22 cellular contexts compared by ENCODE assay signal in genomic region chr21:35953570-35953969, GRCh38.
DNase-seq lines count a peak whose midpoint lies in the region; ATAC-seq and TF ChIP-seq lines count a peak whose summit lies in the region.
"Had no signal": no experiment of that assay in that cellular context is flagged by ENCODE, and none has a peak within 500 bp of the region (broad histone marks: within the 10 kb centered on the region; RNA-seq: fewer than 3 reads in every experiment).

No MANE protein-coding gene starts in this region.

- H3K4me1 ChIP-seq in body of pancreas (peaks cover 8% of the 10 kb centered on the region), prostate gland (replicated peaks) (no peaks in the 10 kb centered on the region), mammary epithelial cell (ENCODE audit: insufficient read depth, low read length) (no peaks in the 10 kb centered on the region)
- H3K4me1 ChIP-seq: tibial artery had no signal

- no TSS peak for BruUV-seq in mammary epithelial cell (replicated peaks; lab: Mats Ljungman, UMichigan)

- H3K27ac ChIP-seq in body of pancreas (peak overlapping the region in 2 of 4 donors; percentile 27 to 68), prostate gland (peak overlapping the region; percentile 14 to 47), mammary epithelial cell (ENCODE audit: insufficient read depth, low read depth, low read length) (no peak overlapping the region)
- H3K27ac ChIP-seq: 22Rv1, SJCRH30, tibial artery, WERI-Rb-1 had no signal

- TF ChIP-seq CTCF in body of pancreas (IDR thresholded peaks at IDR 0.05) (no peak), prostate gland (IDR thresholded peaks at IDR 0.05) (no peak), mammary epithelial cell (conservative IDR thresholded peaks at IDR 0.05 in 1 of 2, IDR thresholded peaks at IDR 0.05 in 1 of 2; ENCODE audit: extremely low read depth in 1 of 2, insufficient read depth in 1 of 2, low read depth in 1 of 2, low read length in 2 of 2) (no peak)

- no peak overlapping the region for H3K4me3 ChIP-seq in body of pancreas
- H3K4me3 ChIP-seq in prostate gland, result no peak overlapping the region
- H3K4me3 ChIP-seq in mammary epithelial cell (replicated peaks in 1 of 3; ENCODE audit: insufficient read depth in 1 of 3, low read depth in 2 of 3, low read length in 3 of 3), result no peak overlapping the region
- H3K4me3 ChIP-seq: SJCRH30, tibial artery had no signal

- dilution Hi-C loops in mammary epithelial cell (cut with HindIII; ENCODE audit: low sequenced_read_pairs), result no loop called here

- ATAC-seq in body of pancreas, result peak; percentile 65
- ATAC-seq: activated CD8-positive, alpha-beta T cell treated with anti-CD3 and anti-CD28 coated beads for 36 hours; left lobe of liver; right cardiac atrium had no signal

- H3K9me3 ChIP-seq in body of pancreas (no peaks in the 10 kb centered on the region), prostate gland (no peaks in the 10 kb centered on the region), mammary epithelial cell (replicated peaks; ENCODE audit: insufficient read depth, low read length) (no peaks in the 10 kb centered on the region)
- H3K9me3 ChIP-seq: SJCRH30, tibial artery had no signal

- 29 to 40% methylated on average over 3 of the region's 3 CpGs for WGBS in body of pancreas, 2 donors
- WGBS in prostate gland, result 38% methylated on average over 3 of the region's 3 CpGs
- WGBS in mammary epithelial cell (ENCODE audit: low coverage, missing lambda C conversion rate), result 31% methylated on average over 2 of the region's 3 CpGs

- no peaks in the 10 kb centered on the region for H4K20me1 ChIP-seq in mammary epithelial cell (ENCODE audit: insufficient read depth, low read length)

- H3K4me2 ChIP-seq in mammary epithelial cell (ENCODE audit: insufficient read depth, low read depth, low read length), result no peak overlapping the region

- peak; percentile 26 for DNase-seq in DMS153 (lab: John Stamatoyannopoulos, UW)
- DNase-seq in DMS153 treated with DMSO at 0.1 percent for 48 hours (lab: John Stamatoyannopoulos, UW; ENCODE audit: unreplicated experiment), result no peak
- no peak for DNase-seq in body of pancreas
- peak; percentile 6 for DNase-seq in islet precursor cell
- peak; percentile 42 for DNase-seq in prostate gland (ENCODE audit: low spot score)
- DNase-seq in Ammon's horn (ENCODE audit: low spot score), result no peak
- DNase-seq in mammary epithelial cell, result no peak
- no peak for DNase-seq in stimulated activated CD4-positive, alpha-beta T cell treated with anti-CD3 and anti-CD28 coated beads, Interleukin-4, amount 100 ng/mL, for 24 hours
- DNase-seq: activated CD8-positive, alpha-beta T cell treated with anti-CD3 and anti-CD28 coated beads for 36 hours; activated T-cell treated with anti-CD3 and anti-CD28 coated beads, Interleukin-2, amount 50 U/mL, for 24 hours; Karpas-422; NCI-H1048; NCI-H748 treated with DMSO at 0.1 percent for 48 hours; nucleus accumbens; OCI-M1; right cardiac atrium; SJCRH30; stimulated activated naive CD4-positive, alpha-beta T cell treated with Interleukin-2 at 50 U/mL for 16 hours; tibial artery; WERI-Rb-1 had no signal

- TF ChIP-seq POLR2A in body of pancreas (IDR thresholded peaks at IDR 0.05) (no peak), prostate gland (IDR thresholded peaks at IDR 0.05) (no peak)

- H3K27me3 ChIP-seq in body of pancreas, result no peaks in the 10 kb centered on the region
- H3K27me3 ChIP-seq in prostate gland (replicated peaks; ENCODE audit: insufficient read depth), result no peaks in the 10 kb centered on the region
- H3K27me3 ChIP-seq in mammary epithelial cell (ENCODE audit: insufficient read depth, low read length), result no peaks in the 10 kb centered on the region
- H3K27me3 ChIP-seq: SJCRH30, tibial artery had no signal

- in situ Hi-C loops in mammary epithelial cell (cut with MboI; ENCODE audit: low sequenced_read_pairs in 2 of 2), result no loop called here

- H3K36me3 ChIP-seq in body of pancreas (replicated peaks in 1 of 2; ENCODE audit: insufficient read depth in 1 of 2, low read depth in 2 of 2) (no peaks in the 10 kb centered on the region), prostate gland (no peaks in the 10 kb centered on the region), mammary epithelial cell (ENCODE audit: insufficient read depth, low read length) (no peaks in the 10 kb centered on the region)
- H3K36me3 ChIP-seq: SJCRH30, tibial artery, WERI-Rb-1 had no signal

- H2AFZ ChIP-seq in mammary epithelial cell (ENCODE audit: low read depth, low read length), result no peak overlapping the region

- intact Hi-C loops in body of pancreas (cut with DNase I), result no loop called here
- intact Hi-C loops in prostate gland (cut with DNase I), result no loop called here
- intact Hi-C loops in mammary epithelial cell (cut with micrococcal nuclease), result no loop called here

- CTCF ChIA-PET in mammary epithelial cell (lab: Charles Lee; ENCODE audit: low non-redundant PET), result no interaction called here

- no peaks in the 10 kb centered on the region for H3K79me2 ChIP-seq in mammary epithelial cell (ENCODE audit: insufficient read depth, low read length)

- H3K9ac ChIP-seq in mammary epithelial cell (ENCODE audit: insufficient read depth, low read length), result no peak overlapping the region

Comparison
In these comparisons a context has a peak if more than half of its experiments do, and no peak if none do; other contexts are left out.
1. DNase-seq: peak in DMS153 (single experiment), islet precursor cell (single experiment) and prostate gland (single experiment); none in DMS153 treated with DMSO at 0.1 percent for 48 hours (single experiment), body of pancreas (0 of 4), Ammon's horn (single experiment), mammary epithelial cell (single experiment) and stimulated activated CD4-positive, alpha-beta T cell treated with anti-CD3 and anti-CD28 coated beads, Interleukin-4, amount 100 ng/mL, for 24 hours (single experiment).